30 cellular contexts compared by ENCODE assay signal in the genomic region with DNA sequence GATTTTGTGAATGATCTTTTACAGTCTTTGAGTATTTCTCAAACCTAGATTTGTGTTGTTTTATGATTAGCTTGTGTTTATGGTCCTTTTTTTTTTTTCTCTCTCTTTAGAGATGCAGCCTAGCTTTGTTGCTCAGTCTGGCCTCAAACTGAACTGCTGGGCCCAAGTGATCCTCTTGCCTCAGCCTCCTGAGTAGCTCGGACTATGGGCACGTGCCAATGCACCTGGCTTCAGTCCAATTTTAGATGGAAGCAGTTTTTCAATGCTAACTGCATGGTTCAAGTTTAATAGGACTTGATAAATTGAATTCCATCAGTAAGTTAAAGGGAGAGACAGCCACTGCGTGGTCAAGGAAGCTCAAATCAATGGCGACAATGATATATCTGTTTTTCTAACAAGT. TPM values are rescaled to one million over a fixed set of nuclear protein-coding genes. Genes with fewer than 3 reads are reported as not detected.
DNase-seq lines count a peak whose midpoint lies in the region; ATAC-seq, FAIRE-seq and TF ChIP-seq lines count a peak whose summit lies in the region.
"Had no signal": no experiment of that assay in that cellular context is flagged by ENCODE, and none has a peak within 500 bp of the region (broad histone marks: within the 10 kb centered on the region; RNA-seq: fewer than 3 reads in every experiment).

No MANE protein-coding gene starts in this region.

- BruUV-seq in K562 (replicated peaks; lab: Mats Ljungman, UMichigan) (no TSS peak), PC-3 (replicated peaks; lab: Mats Ljungman, UMichigan) (no TSS peak)

- no peaks in the 10 kb centered on the region for H3K27me3 Mint-ChIP-seq in GM23338 (ENCODE audit: insufficient read depth, low read depth, poor library complexity)

- TF ChIP-seq CTCF in A549 (IDR thresholded peaks at IDR 0.05), result no peak
- TF ChIP-seq CTCF in GM23338 (conservative IDR thresholded peaks at IDR 0.05; ENCODE audit: low read depth in 2 of 2), result no peak
- no peak for TF ChIP-seq CTCF in K562 (IDR thresholded peaks at IDR 0.05 in 2 of 3, conservative IDR thresholded peaks at IDR 0.05 in 1 of 3; ENCODE audit: insufficient read depth in 2 of 3, low read depth in 1 of 3, low read length in 3 of 3)
- no peak for TF ChIP-seq CTCF in PC-3 (conservative IDR thresholded peaks at IDR 0.05; ENCODE audit: low read depth, low read length)

- DNase-seq in A549 (ENCODE audit: low read depth in 1 of 2, low spot score in 1 of 2) (no peak), GM23338 (ENCODE audit: low spot score) (no peak), K562 (ENCODE audit: extremely low read depth in 1 of 4, low spot score in 3 of 4) (no peak), PC-3 (no peak), H54 (ENCODE audit: insufficient read length, low spot score) (no peak), NCI-H1048 (lab: John Stamatoyannopoulos, UW) (no peak)
- DNase-seq in activated T-cell treated with anti-CD3 and anti-CD28 coated beads, Interleukin-2, amount 50 U/mL, for 48 hours, result no peak
- DNase-seq: activated CD4-positive, CD25-positive, alpha-beta regulatory T cell; activated T-cell treated with anti-CD3 and anti-CD28 coated beads, Interleukin-2, amount 50 U/mL, for 72 hours; CD8-positive, alpha-beta T cell; effector memory CD4-positive, alpha-beta T cell; esophagus squamous epithelium; kidney glomerular epithelial cell; mammary epithelial cell; NCI-H1105 treated with DMSO at 0.1 percent for 48 hours; NCI-H510A treated with DMSO at 0.1 percent for 48 hours; nucleus accumbens; stimulated activated CD4-positive, alpha-beta T cell treated with anti-CD3 and anti-CD28 coated beads, Interleukin-4, amount 100 ng/mL, for 1 hour; T1000; uterus had no signal

- no peaks in the 10 kb centered on the region; the same call in 2 of the 3 replicates for H3K9me3 Mint-ChIP-seq in GM23338
- H3K9me3 Mint-ChIP-seq: activated naive CD4-positive, alpha-beta T cell treated with anti-CD3 and anti-CD28 coated beads, Interleukin-2, amount 50 U/mL, for 72 hours; activated T-cell treated with anti-CD3 and anti-CD28 coated beads, Interleukin-2, amount 50 U/mL, for 72 hours; CD8-positive, alpha-beta T cell had no signal

- H3K4me2 ChIP-seq in A549, result peak overlapping the region; percentile 56; the same call in 2 of the 3 replicates
- no peak overlapping the region for H3K4me2 ChIP-seq in GM23338
- H3K4me2 ChIP-seq in K562 (ENCODE audit: insufficient read depth, low read length), result no peak overlapping the region
- no peak overlapping the region for H3K4me2 ChIP-seq in PC-3 (ENCODE audit: low read length)

- intact Hi-C loops in K562 (cut with micrococcal nuclease), result loop anchor here (10.0 kb wide), 1 partner anchor 841 kb away; no protein-coding TSS in a partner anchor
- intact Hi-C loops in PC-3 (cut with micrococcal nuclease), result no loop called here

- H3K79me2 ChIP-seq in GM23338 (replicated peaks; ENCODE audit: insufficient read depth), result no peaks in the 10 kb centered on the region
- no peaks in the 10 kb centered on the region for H3K79me2 ChIP-seq in K562 (ENCODE audit: control insufficient read depth, insufficient read depth, low read length)
- H3K79me2 ChIP-seq in PC-3 (ENCODE audit: low read length), result no peaks in the 10 kb centered on the region

- H3K4me3 ChIP-seq in A549, result no peak overlapping the region
- no peak overlapping the region for H3K4me3 ChIP-seq in GM23338
- no peak overlapping the region for H3K4me3 ChIP-seq in K562
- H3K4me3 ChIP-seq in PC-3 (ENCODE audit: low read length), result no peak overlapping the region
- H3K4me3 ChIP-seq: esophagus squamous epithelium, gastroesophageal sphincter, uterus had no signal

- WGBS in A549 (ENCODE audit: missing lambda C conversion rate), result 74% methylated on average over 4 of the region's 4 CpGs
- 0% methylated on average over 4 of the region's 4 CpGs for WGBS in K562 (ENCODE audit: insufficient coverage, low coverage, missing lambda C conversion rate)

- TF ChIP-seq POLR2A in A549 (IDR thresholded peaks at IDR 0.05; ENCODE audit: low read length) (no peak), K562 (conservative IDR thresholded peaks at IDR 0.05) (no peak), H54 (IDR thresholded peaks at IDR 0.05; ENCODE audit: low read depth, low read length) (no peak)

- peak overlapping the region; percentile 17 to 46; a peak in 3 of 6 replicates for H3K27ac ChIP-seq in A549
- no peak overlapping the region for H3K27ac ChIP-seq in GM23338 (ENCODE audit: low read depth)
- no peak overlapping the region for H3K27ac ChIP-seq in K562 (ENCODE audit: extremely low read depth, low read depth, low read length)
- H3K27ac ChIP-seq in PC-3 (ENCODE audit: low read length), result no peak overlapping the region
- H3K27ac ChIP-seq: esophagus squamous epithelium, gastroesophageal sphincter, RWPE1, uterus had no signal

- no peak for TF ChIP-seq RAD21 in A549 (conservative IDR thresholded peaks at IDR 0.05 in 1 of 2, IDR thresholded peaks at IDR 0.05 in 1 of 2)
- TF ChIP-seq RAD21 in K562 (CRISPR knock-in tag; conservative IDR thresholded peaks at IDR 0.05 in 1 of 2, IDR thresholded peaks at IDR 0.05 in 1 of 2), result no peak

- no peaks in the 10 kb centered on the region for H3K27me3 ChIP-seq in GM23338 (ENCODE audit: insufficient read depth)
- H3K27me3 ChIP-seq in K562 (ENCODE audit: control insufficient read depth in 2 of 2, insufficient read depth in 2 of 2, low read length in 2 of 2), result 0 out of 5 replicates have a peak, but pooled peaks cover 0 to 4% of the 10 kb centered on the region in 2 experiments
- no peaks in the 10 kb centered on the region for H3K27me3 ChIP-seq in PC-3 (ENCODE audit: low read length)
- H3K27me3 ChIP-seq: esophagus squamous epithelium, gastroesophageal sphincter, uterus had no signal

- ATAC-seq in A549 (no peak), GM18517 (IDR thresholded peaks at IDR 0.05; ENCODE audit: unreplicated experiment) (peak; percentile 3), GM23338 (no peak), K562 (no peak), PC-3 (no peak)
- ATAC-seq: CD8-positive, alpha-beta T cell; gastroesophageal sphincter; SK-N-SH treated with all-trans-retinoic acid at 6 μM for 48 hours had no signal

- no peaks in the 10 kb centered on the region for H3F3A ChIP-seq in GM23338 (replicated peaks; ENCODE audit: low read depth)
- H3F3A ChIP-seq in PC-3 (ENCODE audit: low read length, unreplicated experiment), result no peaks in the 10 kb centered on the region

- H2AFZ ChIP-seq in GM23338 (0 out of 2 replicates have a peak overlapping the region, but pooled peaks have one; percentile 57), K562 (ENCODE audit: low read depth, low read length) (no peak overlapping the region), PC-3 (ENCODE audit: low read length) (no peak overlapping the region)

- H3K9me2 ChIP-seq in GM23338 (ENCODE audit: insufficient read depth) (no peaks in the 10 kb centered on the region), PC-3 (replicated peaks; ENCODE audit: low read length) (no peaks in the 10 kb centered on the region)

- no peak overlapping the region for H3K4me3 Mint-ChIP-seq in GM23338
- H3K4me3 Mint-ChIP-seq: CD8-positive, alpha-beta T cell had no signal

- peaks cover 15% of the 10 kb centered on the region; the same call in 2 of the 3 replicates for H3K4me1 Mint-ChIP-seq in GM23338

- FAIRE-seq in A549 (lab: Jason Lieb, UNC) (no peak), K562 (lab: Jason Lieb, UNC) (no peak), H54 (lab: Jason Lieb, UNC) (no peak)
- FAIRE-seq: H1 had no signal

- H3K4me1 ChIP-seq in A549 (peaks cover 64% of the 10 kb centered on the region), GM23338 (ENCODE audit: insufficient read depth) (peaks cover 10% of the 10 kb centered on the region), K562 (replicated peaks in 1 of 2; ENCODE audit: control insufficient read depth in 2 of 2, insufficient read depth in 2 of 2, low read length in 2 of 2) (no peaks in the 10 kb centered on the region), PC-3 (ENCODE audit: insufficient read depth, low read length) (no peaks in the 10 kb centered on the region)
- H3K4me1 ChIP-seq: esophagus squamous epithelium, gastroesophageal sphincter, uterus had no signal

- H3K9me1 ChIP-seq in K562 (ENCODE audit: control insufficient read depth, insufficient read depth, low read length), result no peaks in the 10 kb centered on the region

- H4K20me1 ChIP-seq in GM23338 (replicated peaks; ENCODE audit: insufficient read depth) (no peaks in the 10 kb centered on the region), K562 (replicated peaks; ENCODE audit: control insufficient read depth, insufficient read depth, low read length) (no peaks in the 10 kb centered on the region), PC-3 (ENCODE audit: low read length) (no peaks in the 10 kb centered on the region)

- H3K36me3 ChIP-seq in GM23338 (ENCODE audit: insufficient read depth), result no peaks in the 10 kb centered on the region
- no peaks in the 10 kb centered on the region for H3K36me3 ChIP-seq in K562 (ENCODE audit: control insufficient read depth, insufficient read depth, low read length)
- no peaks in the 10 kb centered on the region for H3K36me3 ChIP-seq in PC-3 (ENCODE audit: low read depth, low read length)
- H3K36me3 ChIP-seq: esophagus squamous epithelium, gastroesophageal sphincter, uterus had no signal

- POLR2A ChIA-PET in A549 (lab: Yijun Ruan, JAX) (no interaction called here), K562 (lab: Yijun Ruan, JAX) (no interaction called here), PC-3 (lab: Charles Lee; ENCODE audit: unreplicated experiment) (no interaction called here)

- no peaks in the 10 kb centered on the region for H3K9me3 ChIP-seq in A549
- no peaks in the 10 kb centered on the region for H3K9me3 ChIP-seq in K562 (replicated peaks; ENCODE audit: control insufficient read depth, insufficient read depth, low read depth, low read length)
- H3K9me3 ChIP-seq in PC-3 (ENCODE audit: low read length), result no peaks in the 10 kb centered on the region
- H3K9me3 ChIP-seq: esophagus squamous epithelium, gastroesophageal sphincter, uterus had no signal

- H3K9ac ChIP-seq in K562 (ENCODE audit: insufficient read depth in 1 of 2, low read depth in 2 of 2, low read length in 2 of 2) (no peak overlapping the region), PC-3 (ENCODE audit: low read length) (no peak overlapping the region)

- H3K27ac Mint-ChIP-seq in GM23338, result no peak overlapping the region
- H3K27ac Mint-ChIP-seq: activated naive CD4-positive, alpha-beta T cell treated with anti-CD3 and anti-CD28 coated beads, Interleukin-2, amount 50 U/mL, for 72 hours; activated T-cell treated with anti-CD3 and anti-CD28 coated beads, Interleukin-2, amount 50 U/mL, for 72 hours; CD8-positive, alpha-beta T cell had no signal

- TF ChIP-seq EP300 in A549 (IDR thresholded peaks at IDR 0.05) (no peak), K562 (IDR thresholded peaks at IDR 0.05; ENCODE audit: low read length) (no peak)

- CTCF ChIA-PET in A549 (lab: Yijun Ruan, JAX) (interaction anchor here (1.1 to 12.2 kb wide), 2 partner anchors 57 to 64 kb away, joined by 6 to 214 read pairs; a partner anchor contains a TSS), K562 (lab: Yijun Ruan, JAX; ENCODE audit: low intra/inter-chr PET ratio) (no interaction called here), PC-3 (lab: Charles Lee) (no interaction called here)

- in situ Hi-C loops in K562 (cut with MboI), result loop anchor here (5.0 kb wide), 1 partner anchor 64 kb away; a partner anchor contains a TSS

- no peaks in the 10 kb centered on the region for H3K36me3 Mint-ChIP-seq in GM23338 (ENCODE audit: low read depth)
- H3K36me3 Mint-ChIP-seq: CD8-positive, alpha-beta T cell had no signal

RNA-seq across cellular contexts. Expression of a gene that starts 3.8 kb away (rescaled TPM):
- polyA plus RNA-seq in A549 (2011; rRNA removed) (132 and 157 TPM in 2 replicates), A549 (2017; fragmentation: RNase III; extraction: RNeasy Plus Mini Kit Qiagen cat#74134 plus additional on column Dnase treatment) (3.2 to 4.8 TPM (median 4.3 TPM) in 3 replicates), GM23338 (2016; fragmentation: Nextera tagmentation; extraction: Ambion mirVana) (not detected in 2 replicates), K562 (2011; rRNA removed) (0.08 and 0.24 TPM in 2 replicates), K562 (2014; fragmentation: Illumina TruSeq; extraction: Trizol) (0.12 TPM in 1 of 2 replicates, not detected in the other), K562 (2014; fragmentation: Nextera tagmentation; extraction: Ambion mirVana) (under 1 TPM; 0.34 to 0.41 TPM), K562 (2014; rRNA removed) (0.27 TPM in 1 of 2 replicates, not detected in the other)
- polyA plus RNA-seq in A549 (2012; cell fraction: cytosol; rRNA removed), result 10.0 and 12.1 TPM in 2 replicates
- polyA plus RNA-seq in A549 (2012; cell fraction: nucleus; rRNA removed), result 4.1 and 4.3 TPM in 2 replicates
- polyA minus RNA-seq in A549 (2011; rRNA and poly(A)+ RNA removed), result 29.8 and 45.3 TPM in 2 replicates
- total RNA-seq in GM23338 (2014; rRNA removed; shearing (Covaris generic)), result 0.27 TPM in 1 of 2 replicates, not detected in the other
- total RNA-seq in K562 (2011; cell fraction: chromatin; rRNA removed; ENCODE audit: low replicate concordance), result not detected in 2 replicates
- not detected in 2 replicates for total RNA-seq in K562 (2011; cell fraction: nucleolus; rRNA removed)
- not detected in 2 replicates for total RNA-seq in K562 (2011; cell fraction: nucleoplasm; rRNA removed)
- total RNA-seq in K562 (2014; rRNA removed) (0.45 TPM in 1 of 2 replicates, not detected in the other), K562 (2014; rRNA removed; fragmentation: Illumina TruSeq; extraction: Trizol) (0.33 TPM in 1 of 2 replicates, not detected in the other), K562 (2015; rRNA removed; fragmentation: Illumina TruSeq; extraction: Trizol) (not detected in 2 replicates), K562 (2021) (1.9 and 2.2 TPM in 2 replicates), PC-3 (2014; rRNA removed) (not detected in 2 replicates)
- not detected in 2 replicates for polyA plus RNA-seq in K562 (2011; cell fraction: cytosol; rRNA removed)
- polyA plus RNA-seq in K562 (2011; cell fraction: nucleus; rRNA removed), result not detected in 2 replicates
- polyA plus RNA-seq in K562 (2012), result 0.07 and 1.9 TPM in 2 replicates
- polyA minus RNA-seq in K562 (2011; rRNA and poly(A)+ RNA removed), result 0.12 TPM in 1 of 2 replicates, not detected in the other
- 1.3 TPM in 1 of 2 replicates, not detected in the other for polyA minus RNA-seq in K562 (2011; cell fraction: cytosol; rRNA and poly(A)+ RNA removed)
- polyA minus RNA-seq in K562 (2011; cell fraction: nucleus; rRNA and poly(A)+ RNA removed), result not detected in 2 replicates
- total RNA-seq: activated naive CD4-positive, alpha-beta T cell treated with anti-CD3 and anti-CD28 coated beads, Interleukin-2, amount 50 U/mL, for 72 hours; activated T-cell treated with anti-CD3 and anti-CD28 coated beads, Interleukin-2, amount 50 U/mL, for 72 hours; CD8-positive, alpha-beta T cell; chondrocyte; esophagus squamous epithelium; gastroesophageal sphincter; H1; LHCN-M2; myocyte; subcutaneous adipose tissue had no signal
- polyA plus RNA-seq: H1 had no signal

RNA-seq across cellular contexts. Expression of a gene that starts 25.7 kb away (rescaled TPM):
- polyA plus RNA-seq in A549 (2011; rRNA removed) (130 and 166 TPM in 2 replicates), A549 (2017; fragmentation: RNase III; extraction: RNeasy Plus Mini Kit Qiagen cat#74134 plus additional on column Dnase treatment) (6.6 to 10.2 TPM (median 9.0 TPM) in 3 replicates), GM23338 (2016; fragmentation: Nextera tagmentation; extraction: Ambion mirVana) (not detected in 2 replicates), K562 (2011; rRNA removed) (0.08 TPM in 1 of 2 replicates, not detected in the other), K562 (2014; fragmentation: Illumina TruSeq; extraction: Trizol) (0.06 TPM in 1 of 2 replicates, not detected in the other), K562 (2014; fragmentation: Nextera tagmentation; extraction: Ambion mirVana) (under 1 TPM in 1 of 2 experiments, not detected in 1; 0.04 TPM), K562 (2014; rRNA removed) (not detected in 2 replicates)
- 12.8 and 13.4 TPM in 2 replicates for polyA plus RNA-seq in A549 (2012; cell fraction: cytosol; rRNA removed)
- polyA plus RNA-seq in A549 (2012; cell fraction: nucleus; rRNA removed), result 9.1 and 12.6 TPM in 2 replicates
- polyA minus RNA-seq in A549 (2011; rRNA and poly(A)+ RNA removed), result 40.9 and 57.5 TPM in 2 replicates
- total RNA-seq in GM23338 (2014; rRNA removed; shearing (Covaris generic)), result not detected in 2 replicates
- not detected in 2 replicates for total RNA-seq in K562 (2011; cell fraction: chromatin; rRNA removed; ENCODE audit: low replicate concordance)
- not detected in 2 replicates for total RNA-seq in K562 (2011; cell fraction: nucleolus; rRNA removed)
- total RNA-seq in K562 (2011; cell fraction: nucleoplasm; rRNA removed), result not detected in 2 replicates
- total RNA-seq in K562 (2014; rRNA removed) (not detected in 2 replicates), K562 (2014; rRNA removed; fragmentation: Illumina TruSeq; extraction: Trizol) (not detected in 2 replicates), K562 (2015; rRNA removed; fragmentation: Illumina TruSeq; extraction: Trizol) (not detected in 2 replicates), K562 (2021) (2.5 and 3.4 TPM in 2 replicates), PC-3 (2014; rRNA removed) (not detected in 2 replicates)
- not detected in 2 replicates for polyA plus RNA-seq in K562 (2011; cell fraction: cytosol; rRNA removed)
- not detected in 2 replicates for polyA plus RNA-seq in K562 (2011; cell fraction: nucleus; rRNA removed)
- polyA plus RNA-seq in K562 (2012), result 0.08 TPM in 1 of 2 replicates, not detected in the other
- not detected in 2 replicates for polyA minus RNA-seq in K562 (2011; rRNA and poly(A)+ RNA removed)
- polyA minus RNA-seq in K562 (2011; cell fraction: cytosol; rRNA and poly(A)+ RNA removed), result 1.7 TPM in 1 of 2 replicates, not detected in the other
- polyA minus RNA-seq in K562 (2011; cell fraction: nucleus; rRNA and poly(A)+ RNA removed), result not detected in 2 replicates
- total RNA-seq: activated naive CD4-positive, alpha-beta T cell treated with anti-CD3 and anti-CD28 coated beads, Interleukin-2, amount 50 U/mL, for 72 hours; activated T-cell treated with anti-CD3 and anti-CD28 coated beads, Interleukin-2, amount 50 U/mL, for 72 hours; CD8-positive, alpha-beta T cell; chondrocyte; esophagus squamous epithelium; H1; LHCN-M2; mammary epithelial cell; myocyte; subcutaneous adipose tissue had no signal
- polyA plus RNA-seq: H1, mammary epithelial cell had no signal

RNA-seq across cellular contexts. Expression of a gene that starts 53.5 kb away (rescaled TPM):
- 169 and 198 TPM in 2 replicates for polyA plus RNA-seq in A549 (2011; rRNA removed)
- 16.9 and 23.8 TPM in 2 replicates for polyA plus RNA-seq in A549 (2012; cell fraction: cytosol; rRNA removed)
- polyA plus RNA-seq in A549 (2012; cell fraction: nucleus; rRNA removed), result 16.8 and 20.0 TPM in 2 replicates
- 7.6 to 13.8 TPM (median 7.8 TPM) in 3 replicates for polyA plus RNA-seq in A549 (2017; fragmentation: RNase III; extraction: RNeasy Plus Mini Kit Qiagen cat#74134 plus additional on column Dnase treatment)
- polyA minus RNA-seq in A549 (2011; rRNA and poly(A)+ RNA removed), result 60.1 and 77.9 TPM in 2 replicates
- not detected in 2 replicates for total RNA-seq in GM23338 (2014; rRNA removed; shearing (Covaris generic))
- not detected in 2 replicates for polyA plus RNA-seq in GM23338 (2016; fragmentation: Nextera tagmentation; extraction: Ambion mirVana)
- not detected in 2 replicates for total RNA-seq in K562 (2011; cell fraction: chromatin; rRNA removed; ENCODE audit: low replicate concordance)
- not detected in 2 replicates for total RNA-seq in K562 (2011; cell fraction: nucleolus; rRNA removed)
- not detected in 2 replicates for total RNA-seq in K562 (2011; cell fraction: nucleoplasm; rRNA removed)
- total RNA-seq in K562 (2014; rRNA removed), result not detected in 2 replicates
- total RNA-seq in K562 (2014; rRNA removed; fragmentation: Illumina TruSeq; extraction: Trizol), result not detected in 2 replicates
- not detected in 2 replicates for total RNA-seq in K562 (2015; rRNA removed; fragmentation: Illumina TruSeq; extraction: Trizol)
- total RNA-seq in K562 (2021), result 1.9 and 2.5 TPM in 2 replicates
- not detected in 2 replicates for polyA plus RNA-seq in K562 (2011; rRNA removed)
- polyA plus RNA-seq in K562 (2011; cell fraction: cytosol; rRNA removed), result 0.04 TPM in 2 replicates
- polyA plus RNA-seq in K562 (2011; cell fraction: nucleus; rRNA removed), result not detected in 2 replicates
- not detected in 2 replicates for polyA plus RNA-seq in K562 (2012)
- not detected in 2 replicates for polyA plus RNA-seq in K562 (2014; fragmentation: Illumina TruSeq; extraction: Trizol)
- under 1 TPM; 0.07 to 0.13 TPM for polyA plus RNA-seq in K562 (2014; fragmentation: Nextera tagmentation; extraction: Ambion mirVana)
- not detected in 2 replicates for polyA plus RNA-seq in K562 (2014; rRNA removed)
- not detected in 2 replicates for polyA minus RNA-seq in K562 (2011; rRNA and poly(A)+ RNA removed)
- not detected in 2 replicates for polyA minus RNA-seq in K562 (2011; cell fraction: cytosol; rRNA and poly(A)+ RNA removed)
- polyA minus RNA-seq in K562 (2011; cell fraction: nucleus; rRNA and poly(A)+ RNA removed), result not detected in 2 replicates
- total RNA-seq in PC-3 (2014; rRNA removed), result 0.36 and 1.0 TPM in 2 replicates
- total RNA-seq: activated naive CD4-positive, alpha-beta T cell treated with anti-CD3 and anti-CD28 coated beads, Interleukin-2, amount 50 U/mL, for 72 hours; activated T-cell treated with anti-CD3 and anti-CD28 coated beads, Interleukin-2, amount 50 U/mL, for 72 hours; CD8-positive, alpha-beta T cell; esophagus squamous epithelium; H1; LHCN-M2; mammary epithelial cell; myocyte; subcutaneous adipose tissue had no signal
- polyA plus RNA-seq: H1, mammary epithelial cell had no signal

Comparison
In these comparisons a context has a peak if more than half of its experiments do, and no peak if none do; other contexts are left out.
1. H3K27ac ChIP-seq: peak in A549 (2 of 2); none in GM23338 (single experiment), K562 (single experiment) and PC-3 (single experiment).